7 cellular contexts compared by ENCODE assay signal in genomic region chr12:39848226-39848625, GRCh38.
DNase-seq lines count a peak whose midpoint lies in the region; ATAC-seq lines count a peak whose summit lies in the region.

No MANE protein-coding gene starts in this region.

- ATAC-seq in GM18511 (IDR thresholded peaks at IDR 0.05; ENCODE audit: unreplicated experiment) (peak; percentile 65), GM18870 (IDR thresholded peaks at IDR 0.05; ENCODE audit: unreplicated experiment) (peak; percentile 63), GM19438 (IDR thresholded peaks at IDR 0.05; ENCODE audit: low read depth, unreplicated experiment) (peak; percentile 49), GM21825 (IDR thresholded peaks at IDR 0.05; ENCODE audit: unreplicated experiment) (peak; percentile 45), HG02938 (IDR thresholded peaks at IDR 0.05; ENCODE audit: unreplicated experiment) (peak; percentile 45), HG03354 (IDR thresholded peaks at IDR 0.05; ENCODE audit: poor library complexity, severe bottlenecking, unreplicated experiment) (peak; percentile 61)

- peak; percentile 11 for DNase-seq in kidney tubule cell (ENCODE audit: low spot score)

Comparison
In these comparisons a context has a peak if more than half of its experiments do, and no peak if none do; other contexts are left out.
1. Peak in every context shown above with its lines: DNase-seq and ATAC-seq.